1 cellular context compared by ENCODE assay signal in genomic region chr19:32345261-32346207, GRCh38.
TF ChIP-seq lines count a peak whose summit lies in the region.

Gene ZNF507 (plus strand): TSS chr19:32345610. CDS start chr19:32352831, 7,221 bp downstream.

TF ChIP-seq in K562, 482 proteins besides CTCF, POLR2A, EP300 and RAD21 (continued from another document and continues in another):
- TF ChIP-seq HSF4 (CRISPR knock-in tag; IDR thresholded peaks at IDR 0.05; ENCODE audit: borderline replicate concordance), result no peak
- peak; percentile 86 to 95 for TF ChIP-seq MNT (conservative IDR thresholded peaks at IDR 0.05)
- peak; percentile 84 for TF ChIP-seq ZFX (CRISPR knock-in tag; IDR thresholded peaks at IDR 0.05)
- TF ChIP-seq ZFPM2 (CRISPR knock-in tag; IDR thresholded peaks at IDR 0.05), result no peak
- 0 out of 2 replicates have a peak, but pooled peaks have one; percentile 34 for TF ChIP-seq SMAD4 (CRISPR knock-in tag; conservative IDR thresholded peaks at IDR 0.05)
- TF ChIP-seq PBX2 (CRISPR knock-in tag; IDR thresholded peaks at IDR 0.05; ENCODE audit: low read depth), result no peak
- no peak for TF ChIP-seq PBX2 (tag; conservative IDR thresholded peaks at IDR 0.05; ENCODE audit: low read depth)
- peak in 1 of 2 experiments; percentile 93; a peak in 2 of 4 replicates for TF ChIP-seq HDAC1 (IDR thresholded peaks at IDR 0.05)
- peak; percentile 57 for TF ChIP-seq SP1 (CRISPR knock-in tag; IDR thresholded peaks at IDR 0.05)
- 0 out of 2 replicates have a peak, but pooled peaks have one; percentile 38 for TF ChIP-seq ZNF584 (CRISPR knock-in tag; IDR thresholded peaks at IDR 0.05; ENCODE audit: low read depth)
- TF ChIP-seq RERE (CRISPR knock-in tag; IDR thresholded peaks at IDR 0.05; ENCODE audit: borderline replicate concordance), result no peak
- TF ChIP-seq FOSL1 (tag; conservative IDR thresholded peaks at IDR 0.05), result peak; percentile 52
- no peak for TF ChIP-seq EWSR1 (IDR thresholded peaks at IDR 0.05; ENCODE audit: borderline replicate concordance, low read depth, partially characterized antibody)
- TF ChIP-seq ZNF551 (CRISPR knock-in tag; IDR thresholded peaks at IDR 0.05), result no peak
- no peak for TF ChIP-seq ZBTB34 (CRISPR knock-in tag; IDR thresholded peaks at IDR 0.05)
- peak; percentile 12; the same call in 1 of the 2 replicates for TF ChIP-seq NFIC (IDR thresholded peaks at IDR 0.05)
- no peak for TF ChIP-seq ZNF384 (IDR thresholded peaks at IDR 0.05; ENCODE audit: low read depth, low read length)
- no peak for TF ChIP-seq ZNF77 (CRISPR knock-in tag; IDR thresholded peaks at IDR 0.05)
- no peak for TF ChIP-seq TEAD2 (tag; IDR thresholded peaks at IDR 0.05)
- TF ChIP-seq GABPA (tag; conservative IDR thresholded peaks at IDR 0.05; ENCODE audit: low read depth), result peak; percentile 58
- no peak for TF ChIP-seq DACH1 (IDR thresholded peaks at IDR 0.05; ENCODE audit: partially characterized antibody)
- TF ChIP-seq STAT5B (CRISPR knock-in tag; IDR thresholded peaks at IDR 0.05), result no peak
- TF ChIP-seq, protein P1, sequence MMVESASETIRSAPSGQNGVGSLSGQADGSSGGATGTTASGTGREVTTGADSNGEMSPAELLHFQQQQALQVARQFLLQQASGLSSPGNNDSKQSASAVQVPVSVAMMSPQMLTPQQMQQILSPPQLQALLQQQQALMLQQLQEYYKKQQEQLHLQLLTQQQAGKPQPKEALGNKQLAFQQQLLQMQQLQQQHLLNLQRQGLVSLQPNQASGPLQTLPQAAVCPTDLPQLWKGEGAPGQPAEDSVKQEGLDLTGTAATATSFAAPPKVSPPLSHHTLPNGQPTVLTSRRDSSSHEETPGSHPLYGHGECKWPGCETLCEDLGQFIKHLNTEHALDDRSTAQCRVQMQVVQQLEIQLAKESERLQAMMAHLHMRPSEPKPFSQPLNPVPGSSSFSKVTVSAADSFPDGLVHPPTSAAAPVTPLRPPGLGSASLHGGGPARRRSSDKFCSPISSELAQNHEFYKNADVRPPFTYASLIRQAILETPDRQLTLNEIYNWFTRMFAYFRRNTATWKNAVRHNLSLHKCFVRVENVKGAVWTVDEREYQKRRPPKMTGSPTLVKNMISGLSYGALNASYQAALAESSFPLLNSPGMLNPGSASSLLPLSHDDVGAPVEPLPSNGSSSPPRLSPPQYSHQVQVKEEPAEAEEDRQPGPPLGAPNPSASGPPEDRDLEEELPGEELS (CRISPR knock-in tag; IDR thresholded peaks at IDR 0.05; ENCODE audit: borderline replicate concordance), result no peak
- TF ChIP-seq, protein P2, sequence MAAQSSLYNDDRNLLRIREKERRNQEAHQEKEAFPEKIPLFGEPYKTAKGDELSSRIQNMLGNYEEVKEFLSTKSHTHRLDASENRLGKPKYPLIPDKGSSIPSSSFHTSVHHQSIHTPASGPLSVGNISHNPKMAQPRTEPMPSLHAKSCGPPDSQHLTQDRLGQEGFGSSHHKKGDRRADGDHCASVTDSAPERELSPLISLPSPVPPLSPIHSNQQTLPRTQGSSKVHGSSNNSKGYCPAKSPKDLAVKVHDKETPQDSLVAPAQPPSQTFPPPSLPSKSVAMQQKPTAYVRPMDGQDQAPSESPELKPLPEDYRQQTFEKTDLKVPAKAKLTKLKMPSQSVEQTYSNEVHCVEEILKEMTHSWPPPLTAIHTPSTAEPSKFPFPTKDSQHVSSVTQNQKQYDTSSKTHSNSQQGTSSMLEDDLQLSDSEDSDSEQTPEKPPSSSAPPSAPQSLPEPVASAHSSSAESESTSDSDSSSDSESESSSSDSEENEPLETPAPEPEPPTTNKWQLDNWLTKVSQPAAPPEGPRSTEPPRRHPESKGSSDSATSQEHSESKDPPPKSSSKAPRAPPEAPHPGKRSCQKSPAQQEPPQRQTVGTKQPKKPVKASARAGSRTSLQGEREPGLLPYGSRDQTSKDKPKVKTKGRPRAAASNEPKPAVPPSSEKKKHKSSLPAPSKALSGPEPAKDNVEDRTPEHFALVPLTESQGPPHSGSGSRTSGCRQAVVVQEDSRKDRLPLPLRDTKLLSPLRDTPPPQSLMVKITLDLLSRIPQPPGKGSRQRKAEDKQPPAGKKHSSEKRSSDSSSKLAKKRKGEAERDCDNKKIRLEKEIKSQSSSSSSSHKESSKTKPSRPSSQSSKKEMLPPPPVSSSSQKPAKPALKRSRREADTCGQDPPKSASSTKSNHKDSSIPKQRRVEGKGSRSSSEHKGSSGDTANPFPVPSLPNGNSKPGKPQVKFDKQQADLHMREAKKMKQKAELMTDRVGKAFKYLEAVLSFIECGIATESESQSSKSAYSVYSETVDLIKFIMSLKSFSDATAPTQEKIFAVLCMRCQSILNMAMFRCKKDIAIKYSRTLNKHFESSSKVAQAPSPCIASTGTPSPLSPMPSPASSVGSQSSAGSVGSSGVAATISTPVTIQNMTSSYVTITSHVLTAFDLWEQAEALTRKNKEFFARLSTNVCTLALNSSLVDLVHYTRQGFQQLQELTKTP (IDR thresholded peaks at IDR 0.05; ENCODE audit: low read depth in 1 of 2, partially characterized antibody in 2 of 2), result peak in 1 of 2 experiments; percentile 51
- peak; percentile 72; the same call in 1 of the 2 replicates for TF ChIP-seq CHAMP1 (IDR thresholded peaks at IDR 0.05)
- TF ChIP-seq PHF20 (IDR thresholded peaks at IDR 0.05; ENCODE audit: partially characterized antibody), result peak; percentile 99
- TF ChIP-seq SAFB (IDR thresholded peaks at IDR 0.05; ENCODE audit: borderline replicate concordance, low read depth, low read length), result no peak
- no peak for TF ChIP-seq DEAF1 (CRISPR knock-in tag; IDR thresholded peaks at IDR 0.05)
- TF ChIP-seq, protein P3, sequence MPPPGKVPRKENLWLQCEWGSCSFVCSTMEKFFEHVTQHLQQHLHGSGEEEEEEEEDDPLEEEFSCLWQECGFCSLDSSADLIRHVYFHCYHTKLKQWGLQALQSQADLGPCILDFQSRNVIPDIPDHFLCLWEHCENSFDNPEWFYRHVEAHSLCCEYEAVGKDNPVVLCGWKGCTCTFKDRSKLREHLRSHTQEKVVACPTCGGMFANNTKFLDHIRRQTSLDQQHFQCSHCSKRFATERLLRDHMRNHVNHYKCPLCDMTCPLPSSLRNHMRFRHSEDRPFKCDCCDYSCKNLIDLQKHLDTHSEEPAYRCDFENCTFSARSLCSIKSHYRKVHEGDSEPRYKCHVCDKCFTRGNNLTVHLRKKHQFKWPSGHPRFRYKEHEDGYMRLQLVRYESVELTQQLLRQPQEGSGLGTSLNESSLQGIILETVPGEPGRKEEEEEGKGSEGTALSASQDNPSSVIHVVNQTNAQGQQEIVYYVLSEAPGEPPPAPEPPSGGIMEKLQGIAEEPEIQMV (tag; conservative IDR thresholded peaks at IDR 0.05; ENCODE audit: low read depth), result no peak
- peak in 1 of 2 experiments; percentile 66; a peak in 1 of 4 replicates for TF ChIP-seq FOXK2 (conservative IDR thresholded peaks at IDR 0.05 in 1 of 2, IDR thresholded peaks at IDR 0.05 in 1 of 2; ENCODE audit: low read depth in 2 of 2)
- no peak for TF ChIP-seq CREM (IDR thresholded peaks at IDR 0.05; ENCODE audit: low read depth)
- TF ChIP-seq CHD1 (IDR thresholded peaks at IDR 0.05; ENCODE audit: low read length), result peak; percentile 42
- TF ChIP-seq ZBTB8A (IDR thresholded peaks at IDR 0.05; ENCODE audit: partially characterized antibody), result no peak
- no peak for TF ChIP-seq ZSCAN29 (IDR thresholded peaks at IDR 0.05)
- TF ChIP-seq LEF1 (IDR thresholded peaks at IDR 0.05), result no peak
